In genomic region chr16:68263559-68264127, GRCh38 we compare ENCODE assay signal across 1 cellular context.
TF ChIP-seq lines count a peak whose summit lies in the region.

No MANE protein-coding gene starts in this region.

TF ChIP-seq in HepG2, 621 proteins besides CTCF, POLR2A, EP300 and RAD21 (continues in another document):
- TF ChIP-seq ZNF780A (CRISPR knock-in tag; IDR thresholded peaks at IDR 0.05) (no peak), HMGA1 (CRISPR knock-in tag; conservative IDR thresholded peaks at IDR 0.05) (no peak), ZBTB7B (CRISPR knock-in tag; IDR thresholded peaks at IDR 0.05) (peak; percentile 40; the same call in 1 of the 2 replicates), ZBTB38 (CRISPR knock-in tag; IDR thresholded peaks at IDR 0.05) (0 out of 2 replicates have a peak, but pooled peaks have one; percentile 4), KDM5A (IDR thresholded peaks at IDR 0.05; ENCODE audit: borderline replicate concordance, low read length) (no peak), MYNN (CRISPR knock-in tag; IDR thresholded peaks at IDR 0.05; ENCODE audit: low read depth) (0 out of 2 replicates have a peak, but pooled peaks have one; percentile 39), HNRNPL (IDR thresholded peaks at IDR 0.05; ENCODE audit: low read depth, low read length) (0 out of 2 replicates have a peak, but pooled peaks have one; percentile 29), ZNF143 (CRISPR knock-in tag; IDR thresholded peaks at IDR 0.05) (no peak), BCL3 (CRISPR knock-in tag; IDR thresholded peaks at IDR 0.05) (0 out of 2 replicates have a peak, but pooled peaks have one; percentile 3), THAP9 (CRISPR knock-in tag; IDR thresholded peaks at IDR 0.05; ENCODE audit: borderline replicate concordance) (no peak), ZNF546 (CRISPR knock-in tag; conservative IDR thresholded peaks at IDR 0.05) (0 out of 2 replicates have a peak, but pooled peaks have one; percentile 27), ZNF781 (CRISPR knock-in tag; IDR thresholded peaks at IDR 0.05; ENCODE audit: borderline replicate concordance, not compliant biosample characterization) (peak; percentile 55), ZMYM3 (CRISPR knock-in tag; IDR thresholded peaks at IDR 0.05) (peak; percentile 68; the same call in 1 of the 2 replicates), FOSL2 (CRISPR knock-in tag; IDR thresholded peaks at IDR 0.05) (no peak), ZBTB34 (CRISPR knock-in tag; IDR thresholded peaks at IDR 0.05) (0 out of 2 replicates have a peak, but pooled peaks have one; percentile 12), PITX1 (CRISPR knock-in tag; IDR thresholded peaks at IDR 0.05) (no peak; the same call in 1 of the 2 replicates), LCORL (IDR thresholded peaks at IDR 0.05) (no peak), LCORL (CRISPR knock-in tag; IDR thresholded peaks at IDR 0.05) (no peak), HIVEP1 (CRISPR knock-in tag; IDR thresholded peaks at IDR 0.05) (peak; percentile 87), ZNF792 (CRISPR knock-in tag; IDR thresholded peaks at IDR 0.05) (no peak), NR0B2 (CRISPR knock-in tag; IDR thresholded peaks at IDR 0.05) (peak; percentile 75), ZNF616 (CRISPR knock-in tag; IDR thresholded peaks at IDR 0.05; ENCODE audit: low read depth) (no peak), ZNF510 (CRISPR knock-in tag; IDR thresholded peaks at IDR 0.05; ENCODE audit: low read depth) (no peak), PCBP1 (IDR thresholded peaks at IDR 0.05; ENCODE audit: borderline replicate concordance, low read depth, low read length) (0 out of 2 replicates have a peak, but pooled peaks have one; percentile 65), PPARG (CRISPR knock-in tag; conservative IDR thresholded peaks at IDR 0.05) (0 out of 2 replicates have a peak, but pooled peaks have one; percentile 17), MATR3 (CRISPR knock-in tag; IDR thresholded peaks at IDR 0.05) (no peak), CEBPG (CRISPR knock-in tag; IDR thresholded peaks at IDR 0.05) (no peak), GTF2F1 (IDR thresholded peaks at IDR 0.05; ENCODE audit: low read length) (no peak), ZNF740 (CRISPR knock-in tag; IDR thresholded peaks at IDR 0.05) (no peak; the same call in 1 of the 2 replicates), ZNF550 (CRISPR knock-in tag; IDR thresholded peaks at IDR 0.05; ENCODE audit: borderline replicate concordance) (0 out of 2 replicates have a peak, but pooled peaks have one; percentile 38), NFE2L1 (CRISPR knock-in tag; IDR thresholded peaks at IDR 0.05; ENCODE audit: borderline replicate concordance) (no peak), ZNF816 (CRISPR knock-in tag; IDR thresholded peaks at IDR 0.05; ENCODE audit: borderline replicate concordance) (no peak), ZIK1 (CRISPR knock-in tag; IDR thresholded peaks at IDR 0.05; ENCODE audit: borderline replicate concordance, low read depth) (0 out of 2 replicates have a peak, but pooled peaks have one; percentile 35), SP1 (IDR thresholded peaks at IDR 0.05) (no peak), SP1 (CRISPR knock-in tag; IDR thresholded peaks at IDR 0.05) (no peak), ZNF136 (CRISPR knock-in tag; IDR thresholded peaks at IDR 0.05; ENCODE audit: low read depth) (0 out of 2 replicates have a peak, but pooled peaks have one; percentile 30), ZNF317 (CRISPR knock-in tag; IDR thresholded peaks at IDR 0.05) (0 out of 2 replicates have a peak, but pooled peaks have one; percentile 65)
- TF ChIP-seq, protein P1, sequence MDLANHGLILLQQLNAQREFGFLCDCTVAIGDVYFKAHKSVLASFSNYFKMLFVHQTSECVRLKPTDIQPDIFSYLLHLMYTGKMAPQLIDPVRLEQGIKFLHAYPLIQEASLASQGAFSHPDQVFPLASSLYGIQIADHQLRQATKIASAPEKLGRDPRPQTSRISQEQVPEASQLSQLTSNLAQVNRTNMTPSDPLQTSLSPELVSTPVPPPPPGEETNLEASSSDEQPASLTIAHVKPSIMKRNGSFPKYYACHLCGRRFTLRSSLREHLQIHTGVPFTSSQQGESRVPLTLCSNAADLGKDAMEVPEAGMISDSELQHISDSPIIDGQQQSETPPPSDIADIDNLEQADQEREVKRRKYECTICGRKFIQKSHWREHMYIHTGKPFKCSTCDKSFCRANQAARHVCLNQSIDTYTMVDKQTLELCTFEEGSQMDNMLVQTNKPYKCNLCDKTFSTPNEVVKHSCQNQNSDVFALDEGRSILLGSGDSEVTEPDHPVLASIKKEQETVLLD (CRISPR knock-in tag; IDR thresholded peaks at IDR 0.05; ENCODE audit: low read depth): no peak
- TF ChIP-seq, protein P2, sequence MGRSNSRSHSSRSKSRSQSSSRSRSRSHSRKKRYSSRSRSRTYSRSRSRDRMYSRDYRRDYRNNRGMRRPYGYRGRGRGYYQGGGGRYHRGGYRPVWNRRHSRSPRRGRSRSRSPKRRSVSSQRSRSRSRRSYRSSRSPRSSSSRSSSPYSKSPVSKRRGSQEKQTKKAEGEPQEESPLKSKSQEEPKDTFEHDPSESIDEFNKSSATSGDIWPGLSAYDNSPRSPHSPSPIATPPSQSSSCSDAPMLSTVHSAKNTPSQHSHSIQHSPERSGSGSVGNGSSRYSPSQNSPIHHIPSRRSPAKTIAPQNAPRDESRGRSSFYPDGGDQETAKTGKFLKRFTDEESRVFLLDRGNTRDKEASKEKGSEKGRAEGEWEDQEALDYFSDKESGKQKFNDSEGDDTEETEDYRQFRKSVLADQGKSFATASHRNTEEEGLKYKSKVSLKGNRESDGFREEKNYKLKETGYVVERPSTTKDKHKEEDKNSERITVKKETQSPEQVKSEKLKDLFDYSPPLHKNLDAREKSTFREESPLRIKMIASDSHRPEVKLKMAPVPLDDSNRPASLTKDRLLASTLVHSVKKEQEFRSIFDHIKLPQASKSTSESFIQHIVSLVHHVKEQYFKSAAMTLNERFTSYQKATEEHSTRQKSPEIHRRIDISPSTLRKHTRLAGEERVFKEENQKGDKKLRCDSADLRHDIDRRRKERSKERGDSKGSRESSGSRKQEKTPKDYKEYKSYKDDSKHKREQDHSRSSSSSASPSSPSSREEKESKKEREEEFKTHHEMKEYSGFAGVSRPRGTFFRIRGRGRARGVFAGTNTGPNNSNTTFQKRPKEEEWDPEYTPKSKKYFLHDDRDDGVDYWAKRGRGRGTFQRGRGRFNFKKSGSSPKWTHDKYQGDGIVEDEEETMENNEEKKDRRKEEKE (IDR thresholded peaks at IDR 0.05): no peak
- TF ChIP-seq, protein P3, sequence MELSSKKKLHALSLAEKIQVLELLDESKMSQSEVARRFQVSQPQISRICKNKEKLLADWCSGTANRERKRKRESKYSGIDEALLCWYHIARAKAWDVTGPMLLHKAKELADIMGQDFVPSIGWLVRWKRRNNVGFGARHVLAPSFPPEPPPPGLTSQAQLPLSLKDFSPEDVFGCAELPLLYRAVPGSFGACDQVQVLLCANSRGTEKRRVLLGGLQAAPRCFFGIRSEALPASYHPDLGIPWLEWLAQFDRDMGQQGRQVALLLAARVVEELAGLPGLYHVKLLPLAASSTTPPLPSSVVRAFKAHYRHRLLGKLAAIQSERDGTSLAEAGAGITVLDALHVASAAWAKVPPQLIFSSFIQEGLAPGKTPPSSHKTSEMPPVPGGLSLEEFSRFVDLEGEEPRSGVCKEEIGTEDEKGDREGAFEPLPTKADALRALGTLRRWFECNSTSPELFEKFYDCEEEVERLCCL (CRISPR knock-in tag; IDR thresholded peaks at IDR 0.05; ENCODE audit: borderline replicate concordance): 0 out of 2 replicates have a peak, but pooled peaks have one; percentile 35
- TF ChIP-seq, protein P4, sequence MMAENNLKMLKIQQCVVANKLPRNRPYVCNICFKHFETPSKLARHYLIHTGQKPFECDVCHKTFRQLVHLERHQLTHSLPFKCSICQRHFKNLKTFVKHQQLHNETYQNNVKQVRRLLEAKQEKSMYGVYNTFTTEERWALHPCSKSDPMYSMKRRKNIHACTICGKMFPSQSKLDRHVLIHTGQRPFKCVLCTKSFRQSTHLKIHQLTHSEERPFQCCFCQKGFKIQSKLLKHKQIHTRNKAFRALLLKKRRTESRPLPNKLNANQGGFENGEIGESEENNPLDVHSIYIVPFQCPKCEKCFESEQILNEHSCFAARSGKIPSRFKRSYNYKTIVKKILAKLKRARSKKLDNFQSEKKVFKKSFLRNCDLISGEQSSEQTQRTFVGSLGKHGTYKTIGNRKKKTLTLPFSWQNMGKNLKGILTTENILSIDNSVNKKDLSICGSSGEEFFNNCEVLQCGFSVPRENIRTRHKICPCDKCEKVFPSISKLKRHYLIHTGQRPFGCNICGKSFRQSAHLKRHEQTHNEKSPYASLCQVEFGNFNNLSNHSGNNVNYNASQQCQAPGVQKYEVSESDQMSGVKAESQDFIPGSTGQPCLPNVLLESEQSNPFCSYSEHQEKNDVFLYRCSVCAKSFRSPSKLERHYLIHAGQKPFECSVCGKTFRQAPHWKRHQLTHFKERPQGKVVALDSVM (CRISPR knock-in tag; IDR thresholded peaks at IDR 0.05): peak; percentile 49
- TF ChIP-seq, protein P5, sequence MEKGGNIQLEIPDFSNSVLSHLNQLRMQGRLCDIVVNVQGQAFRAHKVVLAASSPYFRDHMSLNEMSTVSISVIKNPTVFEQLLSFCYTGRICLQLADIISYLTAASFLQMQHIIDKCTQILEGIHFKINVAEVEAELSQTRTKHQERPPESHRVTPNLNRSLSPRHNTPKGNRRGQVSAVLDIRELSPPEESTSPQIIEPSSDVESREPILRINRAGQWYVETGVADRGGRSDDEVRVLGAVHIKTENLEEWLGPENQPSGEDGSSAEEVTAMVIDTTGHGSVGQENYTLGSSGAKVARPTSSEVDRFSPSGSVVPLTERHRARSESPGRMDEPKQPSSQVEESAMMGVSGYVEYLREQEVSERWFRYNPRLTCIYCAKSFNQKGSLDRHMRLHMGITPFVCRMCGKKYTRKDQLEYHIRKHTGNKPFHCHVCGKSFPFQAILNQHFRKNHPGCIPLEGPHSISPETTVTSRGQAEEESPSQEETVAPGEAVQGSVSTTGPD (CRISPR knock-in tag; IDR thresholded peaks at IDR 0.05): 0 out of 2 replicates have a peak, but pooled peaks have one; percentile 45
- TF ChIP-seq, protein P6, sequence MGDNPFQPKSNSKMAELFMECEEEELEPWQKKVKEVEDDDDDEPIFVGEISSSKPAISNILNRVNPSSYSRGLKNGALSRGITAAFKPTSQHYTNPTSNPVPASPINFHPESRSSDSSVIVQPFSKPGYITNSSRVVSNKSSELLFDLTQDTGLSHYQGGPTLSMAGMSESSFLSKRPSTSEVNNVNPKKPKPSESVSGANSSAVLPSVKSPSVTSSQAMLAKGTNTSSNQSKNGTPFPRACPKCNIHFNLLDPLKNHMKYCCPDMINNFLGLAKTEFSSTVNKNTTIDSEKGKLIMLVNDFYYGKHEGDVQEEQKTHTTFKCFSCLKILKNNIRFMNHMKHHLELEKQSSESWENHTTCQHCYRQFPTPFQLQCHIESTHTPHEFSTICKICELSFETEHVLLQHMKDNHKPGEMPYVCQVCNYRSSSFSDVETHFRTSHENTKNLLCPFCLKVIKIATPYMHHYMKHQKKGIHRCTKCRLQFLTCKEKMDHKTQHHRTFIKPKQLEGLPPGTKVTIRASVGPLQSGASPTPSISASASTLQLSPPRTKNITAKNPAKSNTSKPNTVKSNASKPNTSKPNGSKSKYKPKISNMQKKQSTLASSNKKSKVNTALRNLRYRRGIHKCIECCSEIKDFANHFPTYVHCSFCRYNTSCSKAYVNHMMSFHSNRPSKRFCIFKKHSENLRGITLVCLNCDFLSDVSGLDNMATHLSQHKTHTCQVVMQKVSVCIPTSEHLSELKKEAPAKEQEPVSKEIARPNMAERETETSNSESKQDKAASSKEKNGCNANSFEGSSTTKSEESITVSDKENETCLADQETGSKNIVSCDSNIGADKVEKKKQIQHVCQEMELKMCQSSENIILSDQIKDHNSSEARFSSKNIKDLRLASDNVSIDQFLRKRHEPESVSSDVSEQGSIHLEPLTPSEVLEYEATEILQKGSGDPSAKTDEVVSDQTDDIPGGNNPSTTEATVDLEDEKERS (CRISPR knock-in tag; IDR thresholded peaks at IDR 0.05): peak; percentile 46; the same call in 1 of the 2 replicates
